Comparison of ENCODE assay signal across 2 cellular contexts in the genomic region with DNA sequence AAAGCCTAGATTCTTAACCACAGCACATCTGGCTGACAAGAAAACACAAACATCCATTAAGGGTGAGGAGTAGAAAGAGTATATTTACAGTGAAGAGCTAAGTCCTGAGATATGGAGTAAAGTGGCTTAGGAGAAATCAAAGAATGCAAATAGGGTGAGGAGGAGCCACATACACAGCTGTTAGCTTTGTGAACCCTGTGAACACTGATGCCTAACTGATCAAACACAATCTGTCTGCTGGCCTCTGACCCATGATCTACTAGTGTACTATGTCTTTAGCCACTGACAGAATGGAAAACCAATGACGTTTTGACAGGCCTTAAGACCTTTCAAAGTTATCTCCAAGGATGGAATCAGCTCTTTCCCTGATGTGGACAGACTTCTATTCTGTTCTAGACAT.
TF ChIP-seq lines count a peak whose summit lies in the region.

No MANE protein-coding gene starts in this region.

TF ChIP-seq in GM12878, 131 proteins besides CTCF, POLR2A, EP300 and RAD21 (continued from another document):
- TF ChIP-seq, protein P1, sequence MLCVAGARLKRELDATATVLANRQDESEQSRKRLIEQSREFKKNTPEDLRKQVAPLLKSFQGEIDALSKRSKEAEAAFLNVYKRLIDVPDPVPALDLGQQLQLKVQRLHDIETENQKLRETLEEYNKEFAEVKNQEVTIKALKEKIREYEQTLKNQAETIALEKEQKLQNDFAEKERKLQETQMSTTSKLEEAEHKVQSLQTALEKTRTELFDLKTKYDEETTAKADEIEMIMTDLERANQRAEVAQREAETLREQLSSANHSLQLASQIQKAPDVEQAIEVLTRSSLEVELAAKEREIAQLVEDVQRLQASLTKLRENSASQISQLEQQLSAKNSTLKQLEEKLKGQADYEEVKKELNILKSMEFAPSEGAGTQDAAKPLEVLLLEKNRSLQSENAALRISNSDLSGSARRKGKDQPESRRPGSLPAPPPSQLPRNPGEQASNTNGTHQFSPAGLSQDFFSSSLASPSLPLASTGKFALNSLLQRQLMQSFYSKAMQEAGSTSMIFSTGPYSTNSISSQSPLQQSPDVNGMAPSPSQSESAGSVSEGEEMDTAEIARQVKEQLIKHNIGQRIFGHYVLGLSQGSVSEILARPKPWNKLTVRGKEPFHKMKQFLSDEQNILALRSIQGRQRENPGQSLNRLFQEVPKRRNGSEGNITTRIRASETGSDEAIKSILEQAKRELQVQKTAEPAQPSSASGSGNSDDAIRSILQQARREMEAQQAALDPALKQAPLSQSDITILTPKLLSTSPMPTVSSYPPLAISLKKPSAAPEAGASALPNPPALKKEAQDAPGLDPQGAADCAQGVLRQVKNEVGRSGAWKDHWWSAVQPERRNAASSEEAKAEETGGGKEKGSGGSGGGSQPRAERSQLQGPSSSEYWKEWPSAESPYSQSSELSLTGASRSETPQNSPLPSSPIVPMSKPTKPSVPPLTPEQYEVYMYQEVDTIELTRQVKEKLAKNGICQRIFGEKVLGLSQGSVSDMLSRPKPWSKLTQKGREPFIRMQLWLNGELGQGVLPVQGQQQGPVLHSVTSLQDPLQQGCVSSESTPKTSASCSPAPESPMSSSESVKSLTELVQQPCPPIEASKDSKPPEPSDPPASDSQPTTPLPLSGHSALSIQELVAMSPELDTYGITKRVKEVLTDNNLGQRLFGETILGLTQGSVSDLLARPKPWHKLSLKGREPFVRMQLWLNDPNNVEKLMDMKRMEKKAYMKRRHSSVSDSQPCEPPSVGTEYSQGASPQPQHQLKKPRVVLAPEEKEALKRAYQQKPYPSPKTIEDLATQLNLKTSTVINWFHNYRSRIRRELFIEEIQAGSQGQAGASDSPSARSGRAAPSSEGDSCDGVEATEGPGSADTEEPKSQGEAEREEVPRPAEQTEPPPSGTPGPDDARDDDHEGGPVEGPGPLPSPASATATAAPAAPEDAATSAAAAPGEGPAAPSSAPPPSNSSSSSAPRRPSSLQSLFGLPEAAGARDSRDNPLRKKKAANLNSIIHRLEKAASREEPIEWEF (IDR thresholded peaks at IDR 0.05; ENCODE audit: insufficient replicate concordance, low read depth, low read length) = no peak
- no peak for TF ChIP-seq SREBF2 (IDR thresholded peaks at IDR 0.05; ENCODE audit: low read length)
- no peak for TF ChIP-seq MLLT1 (IDR thresholded peaks at IDR 0.05)
- no peak for TF ChIP-seq SUPT20H (IDR thresholded peaks at IDR 0.05; ENCODE audit: borderline replicate concordance, control insufficient read depth, low read depth, low read length)
- TF ChIP-seq NFYA (IDR thresholded peaks at IDR 0.05; ENCODE audit: borderline replicate concordance, low read depth, low read length) = no peak
- TF ChIP-seq, protein P2, sequence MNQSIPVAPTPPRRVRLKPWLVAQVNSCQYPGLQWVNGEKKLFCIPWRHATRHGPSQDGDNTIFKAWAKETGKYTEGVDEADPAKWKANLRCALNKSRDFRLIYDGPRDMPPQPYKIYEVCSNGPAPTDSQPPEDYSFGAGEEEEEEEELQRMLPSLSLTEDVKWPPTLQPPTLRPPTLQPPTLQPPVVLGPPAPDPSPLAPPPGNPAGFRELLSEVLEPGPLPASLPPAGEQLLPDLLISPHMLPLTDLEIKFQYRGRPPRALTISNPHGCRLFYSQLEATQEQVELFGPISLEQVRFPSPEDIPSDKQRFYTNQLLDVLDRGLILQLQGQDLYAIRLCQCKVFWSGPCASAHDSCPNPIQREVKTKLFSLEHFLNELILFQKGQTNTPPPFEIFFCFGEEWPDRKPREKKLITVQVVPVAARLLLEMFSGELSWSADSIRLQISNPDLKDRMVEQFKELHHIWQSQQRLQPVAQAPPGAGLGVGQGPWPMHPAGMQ (IDR thresholded peaks at IDR 0.05; ENCODE audit: borderline replicate concordance) = no peak
- TF ChIP-seq, protein P3, sequence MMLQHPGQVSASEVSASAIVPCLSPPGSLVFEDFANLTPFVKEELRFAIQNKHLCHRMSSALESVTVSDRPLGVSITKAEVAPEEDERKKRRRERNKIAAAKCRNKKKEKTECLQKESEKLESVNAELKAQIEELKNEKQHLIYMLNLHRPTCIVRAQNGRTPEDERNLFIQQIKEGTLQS (IDR thresholded peaks at IDR 0.05; ENCODE audit: borderline replicate concordance, extremely low read depth, low read depth, low read length) = no peak
- no peak for TF ChIP-seq CHD2 (IDR thresholded peaks at IDR 0.05; ENCODE audit: borderline replicate concordance, low read depth, low read length)
- TF ChIP-seq NFXL1 (IDR thresholded peaks at IDR 0.05; ENCODE audit: borderline replicate concordance) = no peak
- no peak for TF ChIP-seq JUNB (IDR thresholded peaks at IDR 0.05)
- TF ChIP-seq LARP7 (IDR thresholded peaks at IDR 0.05) = no peak

TF ChIP-seq in GM23338, 12 proteins besides CTCF, POLR2A, EP300 and RAD21 (continued from another document):
- TF ChIP-seq, protein P4, sequence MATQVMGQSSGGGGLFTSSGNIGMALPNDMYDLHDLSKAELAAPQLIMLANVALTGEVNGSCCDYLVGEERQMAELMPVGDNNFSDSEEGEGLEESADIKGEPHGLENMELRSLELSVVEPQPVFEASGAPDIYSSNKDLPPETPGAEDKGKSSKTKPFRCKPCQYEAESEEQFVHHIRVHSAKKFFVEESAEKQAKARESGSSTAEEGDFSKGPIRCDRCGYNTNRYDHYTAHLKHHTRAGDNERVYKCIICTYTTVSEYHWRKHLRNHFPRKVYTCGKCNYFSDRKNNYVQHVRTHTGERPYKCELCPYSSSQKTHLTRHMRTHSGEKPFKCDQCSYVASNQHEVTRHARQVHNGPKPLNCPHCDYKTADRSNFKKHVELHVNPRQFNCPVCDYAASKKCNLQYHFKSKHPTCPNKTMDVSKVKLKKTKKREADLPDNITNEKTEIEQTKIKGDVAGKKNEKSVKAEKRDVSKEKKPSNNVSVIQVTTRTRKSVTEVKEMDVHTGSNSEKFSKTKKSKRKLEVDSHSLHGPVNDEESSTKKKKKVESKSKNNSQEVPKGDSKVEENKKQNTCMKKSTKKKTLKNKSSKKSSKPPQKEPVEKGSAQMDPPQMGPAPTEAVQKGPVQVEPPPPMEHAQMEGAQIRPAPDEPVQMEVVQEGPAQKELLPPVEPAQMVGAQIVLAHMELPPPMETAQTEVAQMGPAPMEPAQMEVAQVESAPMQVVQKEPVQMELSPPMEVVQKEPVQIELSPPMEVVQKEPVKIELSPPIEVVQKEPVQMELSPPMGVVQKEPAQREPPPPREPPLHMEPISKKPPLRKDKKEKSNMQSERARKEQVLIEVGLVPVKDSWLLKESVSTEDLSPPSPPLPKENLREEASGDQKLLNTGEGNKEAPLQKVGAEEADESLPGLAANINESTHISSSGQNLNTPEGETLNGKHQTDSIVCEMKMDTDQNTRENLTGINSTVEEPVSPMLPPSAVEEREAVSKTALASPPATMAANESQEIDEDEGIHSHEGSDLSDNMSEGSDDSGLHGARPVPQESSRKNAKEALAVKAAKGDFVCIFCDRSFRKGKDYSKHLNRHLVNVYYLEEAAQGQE (IDR thresholded peaks at IDR 0.05; ENCODE audit: unreplicated experiment) = no peak
- TF ChIP-seq, protein P5, sequence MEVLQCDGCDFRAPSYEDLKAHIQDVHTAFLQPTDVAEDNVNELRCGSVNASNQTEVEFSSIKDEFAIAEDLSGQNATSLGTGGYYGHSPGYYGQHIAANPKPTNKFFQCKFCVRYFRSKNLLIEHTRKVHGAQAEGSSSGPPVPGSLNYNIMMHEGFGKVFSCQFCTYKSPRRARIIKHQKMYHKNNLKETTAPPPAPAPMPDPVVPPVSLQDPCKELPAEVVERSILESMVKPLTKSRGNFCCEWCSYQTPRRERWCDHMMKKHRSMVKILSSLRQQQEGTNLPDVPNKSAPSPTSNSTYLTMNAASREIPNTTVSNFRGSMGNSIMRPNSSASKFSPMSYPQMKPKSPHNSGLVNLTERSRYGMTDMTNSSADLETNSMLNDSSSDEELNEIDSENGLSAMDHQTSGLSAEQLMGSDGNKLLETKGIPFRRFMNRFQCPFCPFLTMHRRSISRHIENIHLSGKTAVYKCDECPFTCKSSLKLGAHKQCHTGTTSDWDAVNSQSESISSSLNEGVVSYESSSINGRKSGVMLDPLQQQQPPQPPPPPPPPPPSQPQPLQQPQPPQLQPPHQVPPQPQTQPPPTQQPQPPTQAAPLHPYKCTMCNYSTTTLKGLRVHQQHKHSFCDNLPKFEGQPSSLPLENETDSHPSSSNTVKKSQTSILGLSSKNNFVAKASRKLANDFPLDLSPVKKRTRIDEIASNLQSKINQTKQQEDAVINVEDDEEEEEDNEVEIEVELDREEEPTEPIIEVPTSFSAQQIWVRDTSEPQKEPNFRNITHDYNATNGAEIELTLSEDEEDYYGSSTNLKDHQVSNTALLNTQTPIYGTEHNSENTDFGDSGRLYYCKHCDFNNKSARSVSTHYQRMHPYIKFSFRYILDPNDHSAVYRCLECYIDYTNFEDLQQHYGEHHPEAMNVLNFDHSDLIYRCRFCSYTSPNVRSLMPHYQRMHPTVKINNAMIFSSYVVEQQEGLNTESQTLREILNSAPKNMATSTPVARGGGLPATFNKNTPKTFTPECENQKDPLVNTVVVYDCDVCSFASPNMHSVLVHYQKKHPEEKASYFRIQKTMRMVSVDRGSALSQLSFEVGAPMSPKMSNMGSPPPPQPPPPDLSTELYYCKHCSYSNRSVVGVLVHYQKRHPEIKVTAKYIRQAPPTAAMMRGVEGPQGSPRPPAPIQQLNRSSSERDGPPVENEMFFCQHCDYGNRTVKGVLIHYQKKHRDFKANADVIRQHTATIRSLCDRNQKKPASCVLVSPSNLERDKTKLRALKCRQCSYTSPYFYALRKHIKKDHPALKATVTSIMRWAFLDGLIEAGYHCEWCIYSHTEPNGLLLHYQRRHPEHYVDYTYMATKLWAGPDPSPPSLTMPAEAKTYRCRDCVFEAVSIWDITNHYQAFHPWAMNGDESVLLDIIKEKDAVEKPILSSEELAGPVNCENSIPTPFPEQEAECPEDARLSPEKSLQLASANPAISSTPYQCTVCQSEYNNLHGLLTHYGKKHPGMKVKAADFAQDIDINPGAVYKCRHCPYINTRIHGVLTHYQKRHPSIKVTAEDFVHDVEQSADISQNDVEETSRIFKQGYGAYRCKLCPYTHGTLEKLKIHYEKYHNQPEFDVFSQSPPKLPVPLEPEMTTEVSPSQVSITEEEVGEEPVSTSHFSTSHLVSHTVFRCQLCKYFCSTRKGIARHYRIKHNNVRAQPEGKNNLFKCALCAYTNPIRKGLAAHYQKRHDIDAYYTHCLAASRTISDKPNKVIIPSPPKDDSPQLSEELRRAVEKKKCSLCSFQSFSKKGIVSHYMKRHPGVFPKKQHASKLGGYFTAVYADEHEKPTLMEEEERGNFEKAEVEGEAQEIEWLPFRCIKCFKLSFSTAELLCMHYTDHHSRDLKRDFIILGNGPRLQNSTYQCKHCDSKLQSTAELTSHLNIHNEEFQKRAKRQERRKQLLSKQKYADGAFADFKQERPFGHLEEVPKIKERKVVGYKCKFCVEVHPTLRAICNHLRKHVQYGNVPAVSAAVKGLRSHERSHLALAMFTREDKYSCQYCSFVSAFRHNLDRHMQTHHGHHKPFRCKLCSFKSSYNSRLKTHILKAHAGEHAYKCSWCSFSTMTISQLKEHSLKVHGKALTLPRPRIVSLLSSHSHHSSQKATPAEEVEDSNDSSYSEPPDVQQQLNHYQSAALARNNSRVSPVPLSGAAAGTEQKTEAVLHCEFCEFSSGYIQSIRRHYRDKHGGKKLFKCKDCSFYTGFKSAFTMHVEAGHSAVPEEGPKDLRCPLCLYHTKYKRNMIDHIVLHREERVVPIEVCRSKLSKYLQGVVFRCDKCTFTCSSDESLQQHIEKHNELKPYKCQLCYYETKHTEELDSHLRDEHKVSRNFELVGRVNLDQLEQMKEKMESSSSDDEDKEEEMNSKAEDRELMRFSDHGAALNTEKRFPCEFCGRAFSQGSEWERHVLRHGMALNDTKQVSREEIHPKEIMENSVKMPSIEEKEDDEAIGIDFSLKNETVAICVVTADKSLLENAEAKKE (CRISPR knock-in tag; IDR thresholded peaks at IDR 0.05) = no peak
- TF ChIP-seq EZH2phosphoT487 (IDR thresholded peaks at IDR 0.05; ENCODE audit: unreplicated experiment) (no peak), EZH2 (IDR thresholded peaks at IDR 0.05; ENCODE audit: low read depth, unreplicated experiment) (no peak), JUNB (IDR thresholded peaks at IDR 0.05; ENCODE audit: unreplicated experiment) (no peak), CREB1 (CRISPR knock-in tag; IDR thresholded peaks at IDR 0.05; ENCODE audit: low read depth) (no peak), ZNF331 (CRISPR knock-in tag; IDR thresholded peaks at IDR 0.05; ENCODE audit: low read depth) (no peak)
TF ChIP-seq in GM23338: peak in this region for 0.
